In genomic region chr1:26044414-26044813, GRCh38 we compare ENCODE assay signal across 1 cellular context.
A peak's percentile ranks its signal among the peaks of the same experiment; 100 is the strongest.
TF ChIP-seq lines count a peak whose summit lies in the region.

No MANE protein-coding gene starts in this region.

TF ChIP-seq in K562, 482 proteins besides CTCF, POLR2A, EP300 and RAD21:
- TF ChIP-seq ZNF347 (CRISPR knock-in tag; IDR thresholded peaks at IDR 0.05; ENCODE audit: low read depth) (no peak), CBX3 (IDR thresholded peaks at IDR 0.05; ENCODE audit: borderline replicate concordance in 1 of 2, low read length in 2 of 2) (peak in 1 of 2 experiments; percentile 53; a peak in 1 of 3 replicates), SETDB1 (IDR thresholded peaks at IDR 0.05; ENCODE audit: low read length) (no peak), RBM25 (IDR thresholded peaks at IDR 0.05; ENCODE audit: low read depth, low read length, severe bottlenecking) (peak; percentile 97), KLF6 (CRISPR knock-in tag; IDR thresholded peaks at IDR 0.05; ENCODE audit: borderline replicate concordance) (no peak), E2F3 (CRISPR knock-in tag; IDR thresholded peaks at IDR 0.05) (no peak), ADNP (tag; IDR thresholded peaks at IDR 0.05) (peak; percentile 65), PHF20 (IDR thresholded peaks at IDR 0.05; ENCODE audit: partially characterized antibody) (peak; percentile 68), TSHZ1 (CRISPR knock-in tag; IDR thresholded peaks at IDR 0.05) (no peak), BCOR (IDR thresholded peaks at IDR 0.05) (peak; percentile 99), ESRRA (IDR thresholded peaks at IDR 0.05; ENCODE audit: borderline replicate concordance, low read depth) (peak; percentile 32; the same call in 1 of the 2 replicates), TCF7L2 (IDR thresholded peaks at IDR 0.05; ENCODE audit: low read depth, low read length) (no peak), ZNF444 (CRISPR knock-in tag; IDR thresholded peaks at IDR 0.05) (no peak), CBX1 (IDR thresholded peaks at IDR 0.05; ENCODE audit: low read depth) (peak; percentile 41; the same call in 1 of the 2 replicates), ZNF3 (CRISPR knock-in tag; IDR thresholded peaks at IDR 0.05) (no peak), NFATC3 (IDR thresholded peaks at IDR 0.05) (no peak), ZNF507 (tag; conservative IDR thresholded peaks at IDR 0.05) (no peak), WHSC1 (IDR thresholded peaks at IDR 0.05; ENCODE audit: low read length) (no peak), HDAC2 (IDR thresholded peaks at IDR 0.05) (peak; percentile 85), NKRF (IDR thresholded peaks at IDR 0.05; ENCODE audit: borderline replicate concordance) (peak; percentile 44; the same call in 1 of the 2 replicates), KDM1A (IDR thresholded peaks at IDR 0.05) (peak; percentile 86 to 92), ELF1 (tag; IDR thresholded peaks at IDR 0.05) (no peak), ZC3H8 (IDR thresholded peaks at IDR 0.05) (no peak), SMARCA5 (IDR thresholded peaks at IDR 0.05) (peak; percentile 93), SAFB (IDR thresholded peaks at IDR 0.05; ENCODE audit: borderline replicate concordance, low read depth, low read length) (no peak), SIN3B (IDR thresholded peaks at IDR 0.05; ENCODE audit: low read depth) (no peak), ZSCAN29 (IDR thresholded peaks at IDR 0.05) (no peak), TCF3 (CRISPR knock-in tag; IDR thresholded peaks at IDR 0.05) (no peak), GTF3C2 (IDR thresholded peaks at IDR 0.05; ENCODE audit: borderline replicate concordance, extremely low read depth, insufficient read length) (no peak), HDAC1 (IDR thresholded peaks at IDR 0.05) (peak; percentile 14 to 50; a peak in 1 of 4 replicates), ZBTB17 (CRISPR knock-in tag; IDR thresholded peaks at IDR 0.05) (no peak), CC2D1A (IDR thresholded peaks at IDR 0.05) (no peak), CHD4 (IDR thresholded peaks at IDR 0.05; ENCODE audit: insufficient read depth, insufficient replicate concordance, low read depth, low read length, poor library complexity, severe bottlenecking) (peak; percentile 95), PTBP1 (IDR thresholded peaks at IDR 0.05; ENCODE audit: low read depth, low read length) (0 out of 2 replicates have a peak, but pooled peaks have one; percentile 64), SRF (CRISPR knock-in tag; IDR thresholded peaks at IDR 0.05) (no peak), RCOR1 (IDR thresholded peaks at IDR 0.05; ENCODE audit: borderline replicate concordance in 1 of 2, low read depth in 2 of 2, low read length in 2 of 2) (peak in 1 of 2 experiments; percentile 60; a peak in 2 of 4 replicates)
